In the genomic region with DNA sequence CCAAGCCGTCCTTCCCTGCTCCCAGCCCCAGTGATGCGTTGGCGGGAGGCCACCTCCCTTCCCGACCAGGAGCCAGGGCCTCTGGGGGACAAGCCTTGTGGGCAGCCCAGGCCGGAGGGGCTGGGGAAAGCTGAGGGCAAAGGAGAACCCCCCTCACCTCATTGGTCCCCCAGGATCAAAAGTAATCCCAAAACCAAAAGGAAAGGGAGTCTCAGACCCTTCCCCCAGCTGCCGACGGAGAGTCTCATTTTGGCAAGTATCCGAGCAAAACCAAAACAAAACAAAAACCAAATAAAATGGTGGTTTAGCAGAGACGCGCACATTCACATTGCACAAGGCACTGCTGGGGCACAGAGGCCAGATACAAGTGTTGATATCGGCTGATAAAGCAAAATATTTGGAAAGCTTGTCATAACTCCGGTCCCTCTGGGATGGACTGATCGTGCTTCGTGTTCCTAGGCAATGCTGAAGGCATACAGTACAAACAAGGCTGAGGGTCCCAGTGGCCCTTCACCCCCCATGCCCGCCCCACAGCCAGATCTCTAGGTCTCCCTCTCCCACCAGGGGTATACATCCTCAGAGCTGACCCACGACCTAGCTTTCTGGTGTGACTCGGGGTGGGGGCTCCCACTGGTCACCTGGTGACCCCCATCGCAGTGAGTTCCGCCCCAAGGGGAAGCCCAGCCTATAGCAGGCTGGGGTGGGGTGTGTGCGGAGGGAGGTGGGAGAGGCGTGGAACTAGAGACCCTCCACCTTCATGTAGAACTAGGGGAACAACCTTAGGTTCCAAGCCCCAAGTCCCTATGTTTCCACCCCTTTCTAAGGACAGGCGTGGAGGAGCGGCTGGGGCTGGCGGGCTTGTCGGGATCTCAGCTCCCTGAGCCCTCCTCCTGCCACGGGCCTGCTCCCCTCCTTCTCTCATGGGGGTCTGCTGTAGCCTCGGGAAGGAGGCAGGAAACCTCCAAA, we compare ENCODE assay signal across 1 cellular context.
TF ChIP-seq lines count a peak whose summit lies in the region.

No MANE protein-coding gene starts in this region.

TF ChIP-seq in HEK293, 187 proteins besides CTCF, POLR2A, EP300 and RAD21 (continues in another document):
- TF ChIP-seq, protein P1, sequence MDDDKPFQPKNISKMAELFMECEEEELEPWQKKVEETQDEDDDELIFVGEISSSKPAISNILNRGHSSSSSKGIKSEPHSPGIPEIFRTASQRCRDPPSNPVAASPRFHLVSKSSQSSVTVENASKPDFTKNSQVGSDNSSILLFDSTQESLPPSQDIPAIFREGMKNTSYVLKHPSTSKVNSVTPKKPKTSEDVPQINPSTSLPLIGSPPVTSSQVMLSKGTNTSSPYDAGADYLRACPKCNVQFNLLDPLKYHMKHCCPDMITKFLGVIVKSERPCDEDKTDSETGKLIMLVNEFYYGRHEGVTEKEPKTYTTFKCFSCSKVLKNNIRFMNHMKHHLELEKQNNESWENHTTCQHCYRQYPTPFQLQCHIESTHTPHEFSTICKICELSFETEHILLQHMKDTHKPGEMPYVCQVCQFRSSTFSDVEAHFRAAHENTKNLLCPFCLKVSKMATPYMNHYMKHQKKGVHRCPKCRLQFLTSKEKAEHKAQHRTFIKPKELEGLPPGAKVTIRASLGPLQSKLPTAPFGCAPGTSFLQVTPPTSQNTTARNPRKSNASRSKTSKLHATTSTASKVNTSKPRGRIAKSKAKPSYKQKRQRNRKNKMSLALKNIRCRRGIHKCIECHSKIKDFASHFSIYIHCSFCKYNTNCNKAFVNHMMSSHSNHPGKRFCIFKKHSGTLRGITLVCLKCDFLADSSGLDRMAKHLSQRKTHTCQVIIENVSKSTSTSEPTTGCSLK (tag by site-specific recombination; IDR thresholded peaks at IDR 0.05), result no peak
- no peak for TF ChIP-seq ZNF324 (tag by site-specific recombination; IDR thresholded peaks at IDR 0.05)
- TF ChIP-seq ZBTB48 (tag by site-specific recombination; IDR thresholded peaks at IDR 0.05), result peak; percentile 46
- TF ChIP-seq BCL11B (tag by site-specific recombination; IDR thresholded peaks at IDR 0.05; ENCODE audit: low read depth), result peak; percentile 21
- no peak for TF ChIP-seq EGR2 (tag by site-specific recombination; IDR thresholded peaks at IDR 0.05; ENCODE audit: low read depth)
- TF ChIP-seq ZNF629 (tag by site-specific recombination; IDR thresholded peaks at IDR 0.05), result peak; percentile 29; the same call in 1 of the 2 replicates
- TF ChIP-seq, protein P2, sequence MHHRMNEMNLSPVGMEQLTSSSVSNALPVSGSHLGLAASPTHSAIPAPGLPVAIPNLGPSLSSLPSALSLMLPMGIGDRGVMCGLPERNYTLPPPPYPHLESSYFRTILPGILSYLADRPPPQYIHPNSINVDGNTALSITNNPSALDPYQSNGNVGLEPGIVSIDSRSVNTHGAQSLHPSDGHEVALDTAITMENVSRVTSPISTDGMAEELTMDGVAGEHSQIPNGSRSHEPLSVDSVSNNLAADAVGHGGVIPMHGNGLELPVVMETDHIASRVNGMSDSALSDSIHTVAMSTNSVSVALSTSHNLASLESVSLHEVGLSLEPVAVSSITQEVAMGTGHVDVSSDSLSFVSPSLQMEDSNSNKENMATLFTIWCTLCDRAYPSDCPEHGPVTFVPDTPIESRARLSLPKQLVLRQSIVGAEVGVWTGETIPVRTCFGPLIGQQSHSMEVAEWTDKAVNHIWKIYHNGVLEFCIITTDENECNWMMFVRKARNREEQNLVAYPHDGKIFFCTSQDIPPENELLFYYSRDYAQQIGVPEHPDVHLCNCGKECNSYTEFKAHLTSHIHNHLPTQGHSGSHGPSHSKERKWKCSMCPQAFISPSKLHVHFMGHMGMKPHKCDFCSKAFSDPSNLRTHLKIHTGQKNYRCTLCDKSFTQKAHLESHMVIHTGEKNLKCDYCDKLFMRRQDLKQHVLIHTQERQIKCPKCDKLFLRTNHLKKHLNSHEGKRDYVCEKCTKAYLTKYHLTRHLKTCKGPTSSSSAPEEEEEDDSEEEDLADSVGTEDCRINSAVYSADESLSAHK (tag by site-specific recombination; IDR thresholded peaks at IDR 0.05), result no peak
- no peak for TF ChIP-seq ZFP41 (tag by site-specific recombination; IDR thresholded peaks at IDR 0.05; ENCODE audit: borderline replicate concordance)
- TF ChIP-seq SP7 (tag by site-specific recombination; IDR thresholded peaks at IDR 0.05), result no peak; the same call in 1 of the 2 replicates
- peak; percentile 27 for TF ChIP-seq YY2 (tag by site-specific recombination; IDR thresholded peaks at IDR 0.05)
- no peak; the same call in 1 of the 2 replicates for TF ChIP-seq ZNF514 (tag by site-specific recombination; IDR thresholded peaks at IDR 0.05)
- TF ChIP-seq ZNF140 (tag by site-specific recombination; IDR thresholded peaks at IDR 0.05), result no peak
- TF ChIP-seq MEIS1 (CRISPR knock-in tag; IDR thresholded peaks at IDR 0.05; ENCODE audit: borderline replicate concordance), result no peak
- TF ChIP-seq ZNF404 (tag by site-specific recombination; IDR thresholded peaks at IDR 0.05), result no peak
- TF ChIP-seq WT1 (tag by site-specific recombination; IDR thresholded peaks at IDR 0.05), result no peak
- TF ChIP-seq KLF1 (tag by site-specific recombination; IDR thresholded peaks at IDR 0.05), result no peak
- no peak for TF ChIP-seq SETDB1 (IDR thresholded peaks at IDR 0.05; ENCODE audit: insufficient read length, low read length)
- TF ChIP-seq, protein P3, sequence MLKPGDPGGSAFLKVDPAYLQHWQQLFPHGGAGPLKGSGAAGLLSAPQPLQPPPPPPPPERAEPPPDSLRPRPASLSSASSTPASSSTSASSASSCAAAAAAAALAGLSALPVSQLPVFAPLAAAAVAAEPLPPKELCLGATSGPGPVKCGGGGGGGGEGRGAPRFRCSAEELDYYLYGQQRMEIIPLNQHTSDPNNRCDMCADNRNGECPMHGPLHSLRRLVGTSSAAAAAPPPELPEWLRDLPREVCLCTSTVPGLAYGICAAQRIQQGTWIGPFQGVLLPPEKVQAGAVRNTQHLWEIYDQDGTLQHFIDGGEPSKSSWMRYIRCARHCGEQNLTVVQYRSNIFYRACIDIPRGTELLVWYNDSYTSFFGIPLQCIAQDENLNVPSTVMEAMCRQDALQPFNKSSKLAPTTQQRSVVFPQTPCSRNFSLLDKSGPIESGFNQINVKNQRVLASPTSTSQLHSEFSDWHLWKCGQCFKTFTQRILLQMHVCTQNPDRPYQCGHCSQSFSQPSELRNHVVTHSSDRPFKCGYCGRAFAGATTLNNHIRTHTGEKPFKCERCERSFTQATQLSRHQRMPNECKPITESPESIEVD (tag by site-specific recombination; IDR thresholded peaks at IDR 0.05), result no peak
- TF ChIP-seq ZIC2 (tag by site-specific recombination; IDR thresholded peaks at IDR 0.05), result no peak
- no peak for TF ChIP-seq ZBTB1 (tag by site-specific recombination; IDR thresholded peaks at IDR 0.05)
- no peak for TF ChIP-seq ZNF157 (tag by site-specific recombination; IDR thresholded peaks at IDR 0.05)
- TF ChIP-seq ZNF138 (tag by site-specific recombination; IDR thresholded peaks at IDR 0.05; ENCODE audit: borderline replicate concordance), result no peak
- peak; percentile 87 for TF ChIP-seq IKZF3 (tag by site-specific recombination; IDR thresholded peaks at IDR 0.05)
- TF ChIP-seq ZNF596 (tag by site-specific recombination; IDR thresholded peaks at IDR 0.05), result no peak
- TF ChIP-seq MYNN (tag by site-specific recombination; IDR thresholded peaks at IDR 0.05; ENCODE audit: borderline replicate concordance), result no peak
- no peak for TF ChIP-seq PRDM1 (tag by site-specific recombination; IDR thresholded peaks at IDR 0.05)
- no peak for TF ChIP-seq ZNF585B (tag by site-specific recombination; IDR thresholded peaks at IDR 0.05)
- TF ChIP-seq, protein P4, sequence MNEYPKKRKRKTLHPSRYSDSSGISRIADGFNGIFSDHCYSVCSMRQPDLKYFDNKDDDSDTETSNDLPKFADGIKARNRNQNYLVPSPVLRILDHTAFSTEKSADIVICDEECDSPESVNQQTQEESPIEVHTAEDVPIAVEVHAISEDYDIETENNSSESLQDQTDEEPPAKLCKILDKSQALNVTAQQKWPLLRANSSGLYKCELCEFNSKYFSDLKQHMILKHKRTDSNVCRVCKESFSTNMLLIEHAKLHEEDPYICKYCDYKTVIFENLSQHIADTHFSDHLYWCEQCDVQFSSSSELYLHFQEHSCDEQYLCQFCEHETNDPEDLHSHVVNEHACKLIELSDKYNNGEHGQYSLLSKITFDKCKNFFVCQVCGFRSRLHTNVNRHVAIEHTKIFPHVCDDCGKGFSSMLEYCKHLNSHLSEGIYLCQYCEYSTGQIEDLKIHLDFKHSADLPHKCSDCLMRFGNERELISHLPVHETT (tag by site-specific recombination; IDR thresholded peaks at IDR 0.05), result no peak
- peak; percentile 67 for TF ChIP-seq ZNF600 (tag by site-specific recombination; IDR thresholded peaks at IDR 0.05)
- TF ChIP-seq MZF1 (tag by site-specific recombination; IDR thresholded peaks at IDR 0.05; ENCODE audit: borderline replicate concordance), result no peak
- TF ChIP-seq, protein P5, sequence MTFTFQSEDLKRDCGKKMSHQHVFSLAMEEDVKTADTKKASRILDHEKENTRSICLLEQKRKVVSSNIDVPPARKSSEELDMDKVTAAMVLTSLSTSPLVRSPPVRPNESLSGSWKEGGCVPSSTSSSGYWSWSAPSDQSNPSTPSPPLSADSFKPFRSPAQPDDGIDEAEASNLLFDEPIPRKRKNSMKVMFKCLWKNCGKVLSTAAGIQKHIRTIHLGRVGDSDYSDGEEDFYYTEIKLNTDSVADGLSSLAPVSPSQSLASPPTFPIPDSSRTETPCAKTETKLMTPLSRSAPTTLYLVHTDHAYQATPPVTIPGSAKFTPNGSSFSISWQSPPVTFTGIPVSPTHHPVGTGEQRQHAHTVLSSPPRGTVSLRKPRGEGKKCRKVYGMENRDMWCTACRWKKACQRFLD (tag by site-specific recombination; IDR thresholded peaks at IDR 0.05), result no peak
- TF ChIP-seq, protein P6, sequence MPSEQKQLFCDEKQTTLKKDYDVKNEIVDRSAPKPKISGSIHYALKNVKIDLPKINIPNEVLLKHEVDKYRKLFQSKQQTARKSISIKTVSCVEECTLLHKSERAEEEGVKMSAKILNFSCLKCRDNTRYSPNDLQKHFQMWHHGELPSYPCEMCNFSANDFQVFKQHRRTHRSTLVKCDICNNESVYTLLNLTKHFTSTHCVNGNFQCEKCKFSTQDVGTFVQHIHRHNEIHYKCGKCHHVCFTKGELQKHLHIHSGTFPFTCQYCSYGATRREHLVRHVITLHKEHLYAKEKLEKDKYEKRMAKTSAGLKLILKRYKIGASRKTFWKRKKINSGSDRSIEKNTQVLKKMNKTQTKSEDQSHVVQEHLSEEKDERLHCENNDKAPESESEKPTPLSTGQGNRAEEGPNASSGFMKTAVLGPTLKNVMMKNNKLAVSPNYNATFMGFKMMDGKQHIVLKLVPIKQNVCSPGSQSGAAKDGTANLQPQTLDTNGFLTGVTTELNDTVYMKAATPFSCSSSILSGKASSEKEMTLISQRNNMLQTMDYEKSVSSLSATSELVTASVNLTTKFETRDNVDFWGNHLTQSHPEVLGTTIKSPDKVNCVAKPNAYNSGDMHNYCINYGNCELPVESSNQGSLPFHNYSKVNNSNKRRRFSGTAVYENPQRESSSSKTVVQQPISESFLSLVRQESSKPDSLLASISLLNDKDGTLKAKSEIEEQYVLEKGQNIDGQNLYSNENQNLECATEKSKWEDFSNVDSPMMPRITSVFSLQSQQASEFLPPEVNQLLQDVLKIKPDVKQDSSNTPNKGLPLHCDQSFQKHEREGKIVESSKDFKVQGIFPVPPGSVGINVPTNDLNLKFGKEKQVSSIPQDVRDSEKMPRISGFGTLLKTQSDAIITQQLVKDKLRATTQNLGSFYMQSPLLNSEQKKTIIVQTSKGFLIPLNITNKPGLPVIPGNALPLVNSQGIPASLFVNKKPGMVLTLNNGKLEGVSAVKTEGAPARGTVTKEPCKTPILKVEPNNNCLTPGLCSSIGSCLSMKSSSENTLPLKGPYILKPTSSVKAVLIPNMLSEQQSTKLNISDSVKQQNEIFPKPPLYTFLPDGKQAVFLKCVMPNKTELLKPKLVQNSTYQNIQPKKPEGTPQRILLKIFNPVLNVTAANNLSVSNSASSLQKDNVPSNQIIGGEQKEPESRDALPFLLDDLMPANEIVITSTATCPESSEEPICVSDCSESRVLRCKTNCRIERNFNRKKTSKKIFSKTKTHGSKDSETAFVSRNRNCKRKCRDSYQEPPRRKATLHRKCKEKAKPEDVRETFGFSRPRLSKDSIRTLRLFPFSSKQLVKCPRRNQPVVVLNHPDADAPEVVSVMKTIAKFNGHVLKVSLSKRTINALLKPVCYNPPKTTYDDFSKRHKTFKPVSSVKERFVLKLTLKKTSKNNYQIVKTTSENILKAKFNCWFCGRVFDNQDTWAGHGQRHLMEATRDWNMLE (tag by site-specific recombination; conservative IDR thresholded peaks at IDR 0.05; ENCODE audit: low read depth), result no peak
- TF ChIP-seq ZNF426 (tag by site-specific recombination; IDR thresholded peaks at IDR 0.05), result no peak
- TF ChIP-seq ZNF223 (tag by site-specific recombination; IDR thresholded peaks at IDR 0.05), result no peak
- no peak for TF ChIP-seq ZNF664 (tag by site-specific recombination; IDR thresholded peaks at IDR 0.05)
- TF ChIP-seq ZNF2 (tag by site-specific recombination; IDR thresholded peaks at IDR 0.05), result peak; percentile 58; the same call in 1 of the 2 replicates
- TF ChIP-seq, protein P7, sequence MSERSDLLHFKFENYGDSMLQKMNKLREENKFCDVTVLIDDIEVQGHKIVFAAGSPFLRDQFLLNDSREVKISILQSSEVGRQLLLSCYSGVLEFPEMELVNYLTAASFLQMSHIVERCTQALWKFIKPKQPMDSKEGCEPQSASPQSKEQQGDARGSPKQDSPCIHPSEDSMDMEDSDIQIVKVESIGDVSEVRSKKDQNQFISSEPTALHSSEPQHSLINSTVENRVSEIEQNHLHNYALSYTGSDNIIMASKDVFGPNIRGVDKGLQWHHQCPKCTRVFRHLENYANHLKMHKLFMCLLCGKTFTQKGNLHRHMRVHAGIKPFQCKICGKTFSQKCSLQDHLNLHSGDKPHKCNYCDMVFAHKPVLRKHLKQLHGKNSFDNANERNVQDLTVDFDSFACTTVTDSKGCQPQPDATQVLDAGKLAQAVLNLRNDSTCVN (tag by site-specific recombination; optimal IDR thresholded peaks at IDR 0.05), result peak; percentile 26
- TF ChIP-seq, protein P8, sequence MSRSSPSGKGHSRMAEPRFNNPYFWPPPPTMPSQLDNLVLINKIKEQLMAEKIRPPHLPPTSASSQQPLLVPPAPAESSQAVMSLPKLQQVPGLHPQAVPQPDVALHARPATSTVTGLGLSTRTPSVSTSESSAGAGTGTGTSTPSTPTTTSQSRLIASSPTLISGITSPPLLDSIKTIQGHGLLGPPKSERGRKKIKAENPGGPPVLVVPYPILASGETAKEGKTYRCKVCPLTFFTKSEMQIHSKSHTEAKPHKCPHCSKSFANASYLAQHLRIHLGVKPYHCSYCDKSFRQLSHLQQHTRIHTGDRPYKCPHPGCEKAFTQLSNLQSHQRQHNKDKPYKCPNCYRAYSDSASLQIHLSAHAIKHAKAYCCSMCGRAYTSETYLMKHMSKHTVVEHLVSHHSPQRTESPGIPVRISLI (tag by site-specific recombination; IDR thresholded peaks at IDR 0.05), result no peak
- no peak for TF ChIP-seq ZSCAN30 (tag by site-specific recombination; IDR thresholded peaks at IDR 0.05)
- TF ChIP-seq ZNF169 (tag by site-specific recombination; IDR thresholded peaks at IDR 0.05), result no peak
- TF ChIP-seq GLI2 (tag by site-specific recombination; IDR thresholded peaks at IDR 0.05; ENCODE audit: borderline replicate concordance, low read depth), result no peak
- TF ChIP-seq ZNF660 (tag by site-specific recombination; IDR thresholded peaks at IDR 0.05), result no peak
